In the genomic region with DNA sequence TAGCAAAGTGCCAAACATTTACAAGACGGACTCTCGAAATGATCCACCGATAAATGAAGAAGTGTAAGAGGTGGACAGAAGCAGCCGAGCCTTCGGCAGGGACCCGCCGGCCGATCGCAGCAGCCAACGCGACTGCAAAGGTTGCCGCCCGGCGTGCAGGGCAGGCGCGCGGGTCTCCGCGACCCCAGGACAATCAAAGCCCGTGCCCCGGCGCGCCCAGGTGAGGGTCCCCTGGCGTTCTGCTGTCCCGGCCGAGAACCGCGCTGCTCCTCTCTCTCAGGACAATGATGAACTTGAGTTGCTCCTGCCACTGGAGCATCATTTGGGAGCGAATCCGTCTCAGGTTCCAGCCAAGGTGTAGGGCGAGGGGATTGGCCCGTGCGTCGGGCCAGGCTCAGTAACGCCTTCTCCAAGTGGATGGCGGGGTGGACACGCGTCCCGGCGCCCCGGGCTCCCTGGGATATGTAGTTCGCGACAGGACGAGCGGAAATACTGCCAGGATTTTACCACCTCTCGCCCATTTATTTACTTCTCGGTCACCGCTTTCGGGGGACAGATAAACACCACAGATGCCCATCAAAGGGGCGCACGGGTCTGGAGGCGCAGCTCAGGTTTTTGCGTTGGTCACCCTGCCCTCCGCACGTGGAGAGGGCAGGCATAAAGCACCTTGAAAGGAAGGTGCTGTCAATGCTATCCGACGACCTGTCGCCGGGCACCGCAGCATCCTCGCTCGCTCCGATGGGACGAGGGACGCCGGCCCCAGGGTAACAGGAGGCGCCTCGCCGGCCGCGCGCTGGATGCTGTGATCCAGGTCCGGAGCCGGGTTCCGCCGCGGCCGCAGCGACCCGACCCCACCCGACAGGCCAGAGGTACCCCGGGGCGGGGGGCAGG, we compare ENCODE assay signal across 1 cellular context.
TF ChIP-seq lines count a peak whose summit lies in the region.

A gene with protein sequence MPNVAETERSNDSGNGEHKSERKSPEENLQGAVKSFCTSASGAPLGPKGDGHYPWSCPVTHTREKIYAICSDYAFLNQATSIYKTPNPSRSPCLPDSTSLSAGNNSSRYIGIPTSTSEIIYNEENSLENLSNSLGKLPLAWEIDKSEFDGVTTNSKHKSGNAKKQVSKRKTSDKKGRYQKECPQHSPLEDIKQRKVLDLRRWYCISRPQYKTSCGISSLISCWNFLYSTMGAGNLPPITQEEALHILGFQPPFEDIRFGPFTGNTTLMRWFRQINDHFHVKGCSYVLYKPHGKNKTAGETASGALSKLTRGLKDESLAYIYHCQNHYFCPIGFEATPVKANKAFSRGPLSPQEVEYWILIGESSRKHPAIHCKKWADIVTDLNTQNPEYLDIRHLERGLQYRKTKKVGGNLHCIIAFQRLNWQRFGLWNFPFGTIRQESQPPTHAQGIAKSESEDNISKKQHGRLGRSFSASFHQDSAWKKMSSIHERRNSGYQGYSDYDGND (plus strand): TSS at position 467 of the 891 bp plus-strand sequence. CDS start 8,149 bp downstream, outside the sequence.
TSS of gene POGLUT2 (minus strand) at position 324 of the 891 bp plus-strand sequence. CDS start at position 18, 306 bp downstream.

TF ChIP-seq in K562, 482 proteins besides CTCF, POLR2A, EP300 and RAD21 (continued from another document and continues in another):
- TF ChIP-seq HCFC1 (IDR thresholded peaks at IDR 0.05; ENCODE audit: low read depth, low read length) (peak; percentile 95), ZBTB49 (CRISPR knock-in tag; IDR thresholded peaks at IDR 0.05; ENCODE audit: borderline replicate concordance) (no peak), ZZZ3 (IDR thresholded peaks at IDR 0.05) (no peak), THRA (IDR thresholded peaks at IDR 0.05) (no peak), NFE2L1 (tag; IDR thresholded peaks at IDR 0.05; ENCODE audit: borderline replicate concordance, low read depth) (no peak), PML (IDR thresholded peaks at IDR 0.05; ENCODE audit: low read length) (no peak), USF2 (CRISPR knock-in tag; IDR thresholded peaks at IDR 0.05) (peak; percentile 62), RBBP5 (IDR thresholded peaks at IDR 0.05; ENCODE audit: borderline replicate concordance, insufficient read depth, low read length, poor library complexity, severe bottlenecking) (peak; percentile 69), ARID1B (IDR thresholded peaks at IDR 0.05) (no peak), BRCA1 (IDR thresholded peaks at IDR 0.05) (no peak), BRCA1 (CRISPR knock-in tag; IDR thresholded peaks at IDR 0.05) (no peak), RBFOX2 (IDR thresholded peaks at IDR 0.05; ENCODE audit: low read depth, low read length) (peak; percentile 70), NUFIP1 (IDR thresholded peaks at IDR 0.05; ENCODE audit: partially characterized antibody) (no peak), CBX3 (IDR thresholded peaks at IDR 0.05; ENCODE audit: borderline replicate concordance in 1 of 2, low read length in 2 of 2) (no peak), RCOR1 (IDR thresholded peaks at IDR 0.05; ENCODE audit: borderline replicate concordance in 1 of 2, low read depth in 2 of 2, low read length in 2 of 2) (peak in 1 of 2 experiments; percentile 67; a peak in 1 of 4 replicates), GABPB1 (CRISPR knock-in tag; IDR thresholded peaks at IDR 0.05) (peak; percentile 52; the same call in 1 of the 2 replicates), CTBP1 (IDR thresholded peaks at IDR 0.05; ENCODE audit: borderline replicate concordance) (peak; percentile 95), MITF (IDR thresholded peaks at IDR 0.05) (no peak), ILK (tag; IDR thresholded peaks at IDR 0.05; ENCODE audit: borderline replicate concordance, low read depth) (no peak), NR2C2 (CRISPR knock-in tag; IDR thresholded peaks at IDR 0.05) (no peak), NR2C2 (tag; IDR thresholded peaks at IDR 0.05) (peak; percentile 43; the same call in 1 of the 2 replicates), MEF2A (IDR thresholded peaks at IDR 0.05; ENCODE audit: control insufficient read depth, low read depth, low read length) (no peak), FOS (IDR thresholded peaks at IDR 0.05; ENCODE audit: extremely low read depth, insufficient read length) (peak; percentile 89), CXXC5 (CRISPR knock-in tag; IDR thresholded peaks at IDR 0.05) (peak; percentile 96), EP400 (IDR thresholded peaks at IDR 0.05) (peak; percentile 39; the same call in 1 of the 2 replicates), FOXA3 (CRISPR knock-in tag; conservative IDR thresholded peaks at IDR 0.05 in 1 of 2, IDR thresholded peaks at IDR 0.05 in 1 of 2) (no peak)
- TF ChIP-seq, protein P1, sequence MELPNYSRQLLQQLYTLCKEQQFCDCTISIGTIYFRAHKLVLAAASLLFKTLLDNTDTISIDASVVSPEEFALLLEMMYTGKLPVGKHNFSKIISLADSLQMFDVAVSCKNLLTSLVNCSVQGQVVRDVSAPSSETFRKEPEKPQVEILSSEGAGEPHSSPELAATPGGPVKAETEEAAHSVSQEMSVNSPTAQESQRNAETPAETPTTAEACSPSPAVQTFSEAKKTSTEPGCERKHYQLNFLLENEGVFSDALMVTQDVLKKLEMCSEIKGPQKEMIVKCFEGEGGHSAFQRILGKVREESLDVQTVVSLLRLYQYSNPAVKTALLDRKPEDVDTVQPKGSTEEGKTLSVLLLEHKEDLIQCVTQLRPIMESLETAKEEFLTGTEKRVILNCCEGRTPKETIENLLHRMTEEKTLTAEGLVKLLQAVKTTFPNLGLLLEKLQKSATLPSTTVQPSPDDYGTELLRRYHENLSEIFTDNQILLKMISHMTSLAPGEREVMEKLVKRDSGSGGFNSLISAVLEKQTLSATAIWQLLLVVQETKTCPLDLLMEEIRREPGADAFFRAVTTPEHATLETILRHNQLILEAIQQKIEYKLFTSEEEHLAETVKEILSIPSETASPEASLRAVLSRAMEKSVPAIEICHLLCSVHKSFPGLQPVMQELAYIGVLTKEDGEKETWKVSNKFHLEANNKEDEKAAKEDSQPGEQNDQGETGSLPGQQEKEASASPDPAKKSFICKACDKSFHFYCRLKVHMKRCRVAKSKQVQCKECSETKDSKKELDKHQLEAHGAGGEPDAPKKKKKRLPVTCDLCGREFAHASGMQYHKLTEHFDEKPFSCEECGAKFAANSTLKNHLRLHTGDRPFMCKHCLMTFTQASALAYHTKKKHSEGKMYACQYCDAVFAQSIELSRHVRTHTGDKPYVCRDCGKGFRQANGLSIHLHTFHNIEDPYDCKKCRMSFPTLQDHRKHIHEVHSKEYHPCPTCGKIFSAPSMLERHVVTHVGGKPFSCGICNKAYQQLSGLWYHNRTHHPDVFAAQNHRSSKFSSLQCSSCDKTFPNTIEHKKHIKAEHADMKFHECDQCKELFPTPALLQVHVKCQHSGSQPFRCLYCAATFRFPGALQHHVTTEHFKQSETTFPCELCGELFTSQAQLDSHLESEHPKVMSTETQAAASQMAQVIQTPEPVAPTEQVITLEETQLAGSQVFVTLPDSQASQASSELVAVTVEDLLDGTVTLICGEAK (IDR thresholded peaks at IDR 0.05): 0 out of 2 replicates have a peak, but pooled peaks have one; percentile 20
- TF ChIP-seq, protein P1 (CRISPR knock-in tag; IDR thresholded peaks at IDR 0.05): no peak
- TF ChIP-seq, protein P2, sequence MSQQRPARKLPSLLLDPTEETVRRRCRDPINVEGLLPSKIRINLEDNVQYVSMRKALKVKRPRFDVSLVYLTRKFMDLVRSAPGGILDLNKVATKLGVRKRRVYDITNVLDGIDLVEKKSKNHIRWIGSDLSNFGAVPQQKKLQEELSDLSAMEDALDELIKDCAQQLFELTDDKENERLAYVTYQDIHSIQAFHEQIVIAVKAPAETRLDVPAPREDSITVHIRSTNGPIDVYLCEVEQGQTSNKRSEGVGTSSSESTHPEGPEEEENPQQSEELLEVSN (IDR thresholded peaks at IDR 0.05; ENCODE audit: borderline replicate concordance in 1 of 2, extremely low read depth in 1 of 2, insufficient read depth in 1 of 2, insufficient read length in 1 of 2, low read depth in 1 of 2, low read length in 1 of 2, poor library complexity in 1 of 2, severe bottlenecking in 1 of 2): peak in 1 of 2 experiments; percentile 9
- TF ChIP-seq, protein P3, sequence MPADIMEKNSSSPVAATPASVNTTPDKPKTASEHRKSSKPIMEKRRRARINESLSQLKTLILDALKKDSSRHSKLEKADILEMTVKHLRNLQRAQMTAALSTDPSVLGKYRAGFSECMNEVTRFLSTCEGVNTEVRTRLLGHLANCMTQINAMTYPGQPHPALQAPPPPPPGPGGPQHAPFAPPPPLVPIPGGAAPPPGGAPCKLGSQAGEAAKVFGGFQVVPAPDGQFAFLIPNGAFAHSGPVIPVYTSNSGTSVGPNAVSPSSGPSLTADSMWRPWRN (IDR thresholded peaks at IDR 0.05; ENCODE audit: low read depth): peak; percentile 62; the same call in 1 of the 2 replicates
- TF ChIP-seq, protein P4, sequence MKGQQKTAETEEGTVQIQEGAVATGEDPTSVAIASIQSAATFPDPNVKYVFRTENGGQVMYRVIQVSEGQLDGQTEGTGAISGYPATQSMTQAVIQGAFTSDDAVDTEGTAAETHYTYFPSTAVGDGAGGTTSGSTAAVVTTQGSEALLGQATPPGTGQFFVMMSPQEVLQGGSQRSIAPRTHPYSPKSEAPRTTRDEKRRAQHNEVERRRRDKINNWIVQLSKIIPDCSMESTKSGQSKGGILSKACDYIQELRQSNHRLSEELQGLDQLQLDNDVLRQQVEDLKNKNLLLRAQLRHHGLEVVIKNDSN (CRISPR knock-in tag; IDR thresholded peaks at IDR 0.05): peak; percentile 54
- TF ChIP-seq, protein P5, sequence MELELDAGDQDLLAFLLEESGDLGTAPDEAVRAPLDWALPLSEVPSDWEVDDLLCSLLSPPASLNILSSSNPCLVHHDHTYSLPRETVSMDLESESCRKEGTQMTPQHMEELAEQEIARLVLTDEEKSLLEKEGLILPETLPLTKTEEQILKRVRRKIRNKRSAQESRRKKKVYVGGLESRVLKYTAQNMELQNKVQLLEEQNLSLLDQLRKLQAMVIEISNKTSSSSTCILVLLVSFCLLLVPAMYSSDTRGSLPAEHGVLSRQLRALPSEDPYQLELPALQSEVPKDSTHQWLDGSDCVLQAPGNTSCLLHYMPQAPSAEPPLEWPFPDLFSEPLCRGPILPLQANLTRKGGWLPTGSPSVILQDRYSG (tag; conservative IDR thresholded peaks at IDR 0.05; ENCODE audit: low read depth): no peak
